In genomic region chr9:129202613-129203555, GRCh38 we compare ENCODE assay signal across 8 cellular contexts. TPM values are rescaled to one million over a fixed set of nuclear protein-coding genes. Genes with fewer than 3 reads are reported as not detected.
DNase-seq lines count a peak whose midpoint lies in the region; ATAC-seq and TF ChIP-seq lines count a peak whose summit lies in the region.

No MANE protein-coding gene starts in this region.

- ATAC-seq in GM19438 (IDR thresholded peaks at IDR 0.05; ENCODE audit: low read depth, unreplicated experiment) (peak; percentile 88), gastroesophageal sphincter (peak; percentile 93)

- peak overlapping the region; percentile 81 for H3K4ac ChIP-seq in neuronal stem cell (ENCODE audit: low read length)

- no peak overlapping the region for H3K14ac ChIP-seq in neuronal stem cell (ENCODE audit: low read length)

- no peak overlapping the region for H2BK120ac ChIP-seq in neuronal stem cell (ENCODE audit: low read depth, low read length)

- peak overlapping the region; percentile 15 for H2BK15ac ChIP-seq in neuronal stem cell (ENCODE audit: low read length)

- H2BK5ac ChIP-seq in neuronal stem cell (ENCODE audit: low read length), result peak overlapping the region; percentile 6

- H3K27ac ChIP-seq in SJCRH30 (no peak overlapping the region), gastroesophageal sphincter (peak overlapping the region; percentile 70 to 97 (median 96)), neuronal stem cell (replicated peaks; ENCODE audit: low read length) (no peak overlapping the region), stomach smooth muscle (ENCODE audit: low read length) (peak overlapping the region; percentile 88)

- no peaks in the 10 kb centered on the region for H3K4me1 ChIP-seq in SJCRH30
- peaks cover 0 to 24% (median 0%) of the 10 kb centered on the region in 3 donors for H3K4me1 ChIP-seq in gastroesophageal sphincter
- H3K4me1 ChIP-seq in neuronal stem cell (ENCODE audit: control insufficient read depth in 2 of 2, insufficient read depth in 1 of 2, low read depth in 1 of 2, low read length in 2 of 2), result peaks cover 3 to 9% of the 10 kb centered on the region in 2 donors
- H3K4me1 ChIP-seq in stomach smooth muscle (ENCODE audit: control insufficient read depth, insufficient read depth, low read length), result peaks cover 11% of the 10 kb centered on the region

- H2AK5ac ChIP-seq in neuronal stem cell (ENCODE audit: low read depth, low read length), result peak overlapping the region; percentile 64

- H3K23ac ChIP-seq in neuronal stem cell (ENCODE audit: low read depth, low read length, poor library complexity), result no peak overlapping the region

- H3K4me2 ChIP-seq in neuronal stem cell (ENCODE audit: insufficient read depth, low read length, poor library complexity, severe bottlenecking), result peak overlapping the region; percentile 62

- H3K9ac ChIP-seq in neuronal stem cell (ENCODE audit: low read depth, low read length, poor library complexity) (no peak overlapping the region), stomach smooth muscle (ENCODE audit: low read length in 2 of 2) (peak overlapping the region; percentile 83 to 89)

- peak overlapping the region; percentile 93 for H3K18ac ChIP-seq in neuronal stem cell (ENCODE audit: low read length)

- no peak overlapping the region for H4K91ac ChIP-seq in neuronal stem cell (ENCODE audit: low read depth, low read length, poor library complexity)

- H3K9me3 ChIP-seq in SJCRH30 (replicated peaks) (no peaks in the 10 kb centered on the region), gastroesophageal sphincter (no peaks in the 10 kb centered on the region), neuronal stem cell (replicated peaks in 1 of 2; ENCODE audit: control insufficient read depth in 2 of 2, insufficient read depth in 1 of 2, low read depth in 1 of 2, low read length in 2 of 2) (peaks cover 3 to 4% of the 10 kb centered on the region in 2 donors), stomach smooth muscle (ENCODE audit: control insufficient read depth in 2 of 2, low read length in 2 of 2) (peaks cover 0 to 4% of the 10 kb centered on the region in 2 donors)

- 0 to 12% methylated on average over 1 to 10 of the region's 57 CpGs for WGBS in gastroesophageal sphincter (ENCODE audit: low coverage in 1 of 2), 2 donors
- no CpG with 5 or more reads among the region's 57 CpGs for WGBS in neuronal stem cell (ENCODE audit: extremely low coverage in 2 of 2, insufficient read length in 2 of 2, insufficient replicate concordance in 1 of 2), 2 donors

- H3K4me3 ChIP-seq in SJCRH30, result peak overlapping the region; percentile 58
- H3K4me3 ChIP-seq in gastroesophageal sphincter, result peak overlapping the region; percentile 59 to 82
- peak overlapping the region; percentile 47 to 77 for H3K4me3 ChIP-seq in neuronal stem cell (ENCODE audit: low read length in 2 of 2)
- H3K4me3 ChIP-seq in stomach smooth muscle (ENCODE audit: low read length in 2 of 2), result peak overlapping the region; percentile 69 to 76

- H4K8ac ChIP-seq in neuronal stem cell (ENCODE audit: low read depth, low read length), result peak overlapping the region; percentile 100

- peak in 13 of 14 donors; percentile 41 to 87 (median 69) for DNase-seq in C1 segment of cervical spinal cord (lab: John Stamatoyannopoulos, UW)
- peak in 62 of 76 experiments; percentile 3 to 72 (median 42) for DNase-seq in HUDEP-2 (lab: John Stamatoyannopoulos, UW; ENCODE audit: unreplicated experiment in 76 of 76)
- peak; percentile 78 to 79 for DNase-seq in SJCRH30
- DNase-seq in activated gamma-delta T cell treated with anti-CD3 and anti-CD28 coated beads, Interleukin-2, amount 50 U/mL, for 16 hours (ENCODE audit: low read depth), result peak; percentile 81
- DNase-seq in neuronal stem cell (ENCODE audit: low spot score), result peak; percentile 77

- H3K36me3 ChIP-seq in SJCRH30 (no peaks in the 10 kb centered on the region), gastroesophageal sphincter (no peaks in the 10 kb centered on the region), neuronal stem cell (replicated peaks in 1 of 2; ENCODE audit: control insufficient read depth in 2 of 2, insufficient read depth in 2 of 2, low read length in 2 of 2) (no peaks in the 10 kb centered on the region), stomach smooth muscle (ENCODE audit: control insufficient read depth in 2 of 2, insufficient read depth in 2 of 2, low read length in 2 of 2) (no peaks in the 10 kb centered on the region)

- no peak for TF ChIP-seq EP300 in gastroesophageal sphincter (IDR thresholded peaks at IDR 0.05)

- H3K27me3 ChIP-seq in SJCRH30 (no peaks in the 10 kb centered on the region), gastroesophageal sphincter (no peaks in the 10 kb centered on the region), neuronal stem cell (ENCODE audit: control insufficient read depth in 3 of 3, insufficient read depth in 3 of 3, low read depth in 1 of 3, low read length in 3 of 3) (peaks cover 0 to 8% (median 4%) of the 10 kb centered on the region in 3 experiments), stomach smooth muscle (ENCODE audit: control insufficient read depth in 1 of 2, insufficient read depth in 2 of 2, low read length in 2 of 2) (no peaks in the 10 kb centered on the region)

- TF ChIP-seq CTCF in gastroesophageal sphincter (IDR thresholded peaks at IDR 0.05), result peak in 2 of 4 experiments; percentile 28

- peak; percentile 47 to 63 for TF ChIP-seq POLR2A in gastroesophageal sphincter (IDR thresholded peaks at IDR 0.05)

- H2BK12ac ChIP-seq in neuronal stem cell (ENCODE audit: low read length), result no peak overlapping the region

- no peaks in the 10 kb centered on the region for H3K79me1 ChIP-seq in neuronal stem cell (ENCODE audit: low read depth, low read length)

- peak overlapping the region; percentile 97 for H2AFZ ChIP-seq in neuronal stem cell (ENCODE audit: low read length)

RNA-seq across cellular contexts. Expression of gene IER5L, which starts 24.8 kb away (rescaled TPM):
- total RNA-seq in SJCRH30 (2014; rRNA removed; shearing (Covaris generic)), result 2.8 and 3.1 TPM in 2 replicates
- total RNA-seq in gastroesophageal sphincter, result 10 to 100 TPM in 2 of 4 donors, 1 to 10 TPM in 2; 7.4 to 14.3 (median 10.4) TPM
- polyA plus RNA-seq in neuronal stem cell (2013, experiment 1 of 2), result 15.9 TPM
- polyA plus RNA-seq in neuronal stem cell (2013, experiment 2 of 2), result 15.2 TPM

Comparison
In these comparisons a context has a peak if more than half of its experiments do, and no peak if none do; other contexts are left out.
1. H3K27ac ChIP-seq: peak in gastroesophageal sphincter (4 of 4) and stomach smooth muscle (single experiment); none in SJCRH30 (single experiment) and neuronal stem cell (single experiment).
2. Peak in every context shown above with its lines, with median percentiles within 50 percentile points of each other: DNase-seq and H3K4me3 ChIP-seq.